In the genomic region with DNA sequence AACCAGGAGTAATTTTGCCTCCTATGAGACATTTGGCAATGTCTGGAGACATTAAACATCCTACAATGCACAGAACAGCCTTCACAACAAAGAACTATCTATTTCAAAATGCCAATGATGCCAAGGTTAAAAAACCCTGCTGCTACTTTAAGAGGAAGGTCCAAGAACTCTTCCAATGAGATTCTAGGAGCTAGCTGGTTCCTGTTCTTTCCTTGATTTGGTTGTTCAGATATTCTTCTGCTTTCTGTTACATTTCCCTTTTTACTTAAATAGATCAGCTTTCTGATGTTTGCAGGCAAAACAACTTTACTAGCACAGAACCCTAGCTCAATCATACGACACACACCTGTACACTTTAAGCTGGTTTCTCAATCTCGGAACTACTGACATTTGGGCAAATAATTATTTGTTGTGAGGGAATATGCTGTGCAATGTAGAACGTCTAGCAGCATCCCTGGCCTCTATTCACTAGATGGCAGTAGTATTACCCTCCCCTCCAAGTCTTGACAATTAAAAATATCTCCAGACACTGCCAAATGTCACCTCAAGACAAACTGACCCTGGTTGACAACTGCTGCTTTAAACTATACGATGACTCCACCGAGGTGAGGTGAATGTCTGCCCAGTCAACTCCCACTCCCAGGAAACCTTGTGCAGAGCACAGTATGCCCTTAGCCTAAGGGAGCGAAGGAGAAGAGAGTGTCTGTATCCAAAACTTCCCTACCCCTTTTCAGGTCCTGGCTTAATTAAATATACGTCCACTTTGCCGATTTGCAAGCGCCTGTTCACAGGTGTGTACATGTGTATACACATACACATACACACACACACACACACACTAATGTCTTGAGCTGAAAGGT, we compare ENCODE assay signal across 8 cellular contexts. TPM values are rescaled to one million over a fixed set of nuclear protein-coding genes. Genes with fewer than 3 reads are reported as not detected.
DNase-seq lines count a peak whose midpoint lies in the region; ATAC-seq, FAIRE-seq and TF ChIP-seq lines count a peak whose summit lies in the region.

No MANE protein-coding gene starts in this region.

- WGBS in K562 (ENCODE audit: insufficient coverage, low coverage, missing lambda C conversion rate), result 14% methylated on average over 8 of the region's 9 CpGs

- TF ChIP-seq CTCF in K562 (IDR thresholded peaks at IDR 0.05 in 2 of 3, conservative IDR thresholded peaks at IDR 0.05 in 1 of 3; ENCODE audit: insufficient read depth in 2 of 3, low read depth in 1 of 3, low read length in 3 of 3), result peak; percentile 28 to 54 (median 38); a peak in 5 of 6 replicates
- TF ChIP-seq CTCF in neural progenitor cell (IDR thresholded peaks at IDR 0.05), result peak; percentile 39

- H2AFZ ChIP-seq in K562 (ENCODE audit: low read depth, low read length) (no peak overlapping the region), neural progenitor cell (replicated peaks) (no peak overlapping the region)

- H3K4me1 Mint-ChIP-seq in activated naive CD4-positive, alpha-beta T cell treated with anti-CD3 and anti-CD28 coated beads, Interleukin-2, amount 50 U/mL, for 24 hours, result peaks cover 61% of the 10 kb centered on the region
- H3K4me1 Mint-ChIP-seq in neural progenitor cell, result peaks cover 31% of the 10 kb centered on the region

- no peaks in the 10 kb centered on the region for H3F3A ChIP-seq in neural progenitor cell (ENCODE audit: low read depth)

- BruUV-seq in K562 (replicated peaks; lab: Mats Ljungman, UMichigan), result no TSS peak

- H3K27me3 ChIP-seq in K562 (ENCODE audit: control insufficient read depth in 2 of 2, insufficient read depth in 2 of 2, low read length in 2 of 2) (no peaks in the 10 kb centered on the region), neural progenitor cell (no peaks in the 10 kb centered on the region)

- no peak for TF ChIP-seq EP300 in K562 (IDR thresholded peaks at IDR 0.05; ENCODE audit: low read length)

- H3K4me1 ChIP-seq in K562 (replicated peaks in 1 of 2; ENCODE audit: control insufficient read depth in 2 of 2, insufficient read depth in 2 of 2, low read length in 2 of 2) (peaks cover 12 to 14% of the 10 kb centered on the region in 2 experiments; a peak in 4 of 5 replicates), neural progenitor cell (no peaks in the 10 kb centered on the region)

- no peak for TF ChIP-seq POLR2A in K562 (conservative IDR thresholded peaks at IDR 0.05)

- ATAC-seq in K562 (peak; percentile 31), HG03571 (IDR thresholded peaks at IDR 0.05; ENCODE audit: unreplicated experiment) (no peak)

- peaks cover 8% of the 10 kb centered on the region; the same call in 1 of the 2 replicates for H4K20me1 ChIP-seq in K562 (replicated peaks; ENCODE audit: control insufficient read depth, insufficient read depth, low read length)
- H4K20me1 ChIP-seq in neural progenitor cell (ENCODE audit: low read depth), result peaks cover 16% of the 10 kb centered on the region

- no peaks in the 10 kb centered on the region for H3K36me3 ChIP-seq in K562 (ENCODE audit: control insufficient read depth, insufficient read depth, low read length)
- H3K36me3 ChIP-seq in neural progenitor cell, result no peaks in the 10 kb centered on the region

- no peak overlapping the region for H3K9ac ChIP-seq in K562 (ENCODE audit: insufficient read depth in 1 of 2, low read depth in 2 of 2, low read length in 2 of 2)
- no peak overlapping the region for H3K9ac ChIP-seq in neural progenitor cell

- POLR2A ChIA-PET in K562 (lab: Yijun Ruan, JAX), result interaction anchor here (0.7 to 1.6 kb wide), 2 partner anchors 11 to 26 kb away, joined by 3 to 4 read pairs; no protein-coding TSS in a partner anchor

- peak overlapping the region; percentile 41 for H3K4me3 Mint-ChIP-seq in activated naive CD4-positive, alpha-beta T cell treated with anti-CD3 and anti-CD28 coated beads, Interleukin-2, amount 50 U/mL, for 24 hours
- no peak overlapping the region for H3K4me3 Mint-ChIP-seq in neural progenitor cell

- peak overlapping the region; percentile 18 for H3K27ac Mint-ChIP-seq in activated naive CD4-positive, alpha-beta T cell treated with anti-CD3 and anti-CD28 coated beads, Interleukin-2, amount 50 U/mL, for 24 hours
- no peak overlapping the region for H3K27ac Mint-ChIP-seq in neural progenitor cell

- CTCF ChIA-PET in K562 (lab: Yijun Ruan, JAX; ENCODE audit: low intra/inter-chr PET ratio), result no interaction called here

- no peaks in the 10 kb centered on the region for H3K9me1 ChIP-seq in K562 (ENCODE audit: control insufficient read depth, insufficient read depth, low read length)

- TF ChIP-seq RAD21 in K562 (CRISPR knock-in tag; conservative IDR thresholded peaks at IDR 0.05 in 1 of 2, IDR thresholded peaks at IDR 0.05 in 1 of 2), result peak in 1 of 2 experiments; percentile 38; a peak in 1 of 4 replicates

- no peak for DNase-seq in activated naive CD4-positive, alpha-beta T cell (lab: John Stamatoyannopoulos, UW)
- DNase-seq in Kasumi-1 (lab: John Stamatoyannopoulos, UW) (peak; percentile 88 to 93), K562 (ENCODE audit: extremely low read depth in 1 of 4, low spot score in 3 of 4) (peak in 2 of 4 experiments; percentile 15 to 41), neural progenitor cell (ENCODE audit: low spot score) (no peak), dedifferentiated amniotic fluid mesenchymal stem cell (ENCODE audit: extremely low spot score) (no peak), activated gamma-delta T cell treated with Interleukin-2 at 50 U/mL for 16 hours (no peak)

- intact Hi-C loops in K562 (cut with micrococcal nuclease), result no loop called here

- H3K9me3 Mint-ChIP-seq in activated naive CD4-positive, alpha-beta T cell treated with anti-CD3 and anti-CD28 coated beads, Interleukin-2, amount 50 U/mL, for 24 hours, result no peaks in the 10 kb centered on the region
- H3K9me3 Mint-ChIP-seq in neural progenitor cell, result peaks cover 4% of the 10 kb centered on the region

- H3K9me3 ChIP-seq in K562 (replicated peaks; ENCODE audit: control insufficient read depth, insufficient read depth, low read depth, low read length), result no peaks in the 10 kb centered on the region
- H3K9me3 ChIP-seq in neural progenitor cell (ENCODE audit: low read depth), result no peaks in the 10 kb centered on the region

- in situ Hi-C loops in K562 (cut with MboI), result no loop called here

- peaks cover 5% of the 10 kb centered on the region for H3K36me3 Mint-ChIP-seq in activated naive CD4-positive, alpha-beta T cell treated with anti-CD3 and anti-CD28 coated beads, Interleukin-2, amount 50 U/mL, for 24 hours
- peaks cover 12% of the 10 kb centered on the region for H3K36me3 Mint-ChIP-seq in neural progenitor cell

- peak; percentile 37 for FAIRE-seq in K562 (lab: Jason Lieb, UNC)

- H3K27ac ChIP-seq in K562 (ENCODE audit: extremely low read depth, low read depth, low read length), result no peak overlapping the region
- H3K27ac ChIP-seq in neural progenitor cell, result no peak overlapping the region

- peak overlapping the region; percentile 19; the same call in 1 of the 2 replicates for H3K4me2 ChIP-seq in K562 (ENCODE audit: insufficient read depth, low read length)
- no peak overlapping the region for H3K4me2 ChIP-seq in neural progenitor cell

- no peak overlapping the region for H3K4me3 ChIP-seq in K562
- no peak overlapping the region for H3K4me3 ChIP-seq in neural progenitor cell

- H3K79me2 ChIP-seq in K562 (ENCODE audit: control insufficient read depth, insufficient read depth, low read length), result peaks cover 62% of the 10 kb centered on the region
- peaks cover 82% of the 10 kb centered on the region for H3K79me2 ChIP-seq in neural progenitor cell (ENCODE audit: low read depth)

- no peaks in the 10 kb centered on the region for H3K27me3 Mint-ChIP-seq in activated naive CD4-positive, alpha-beta T cell treated with anti-CD3 and anti-CD28 coated beads, Interleukin-2, amount 50 U/mL, for 24 hours
- peaks cover 3% of the 10 kb centered on the region for H3K27me3 Mint-ChIP-seq in neural progenitor cell (ENCODE audit: insufficient read depth, low read depth)

TF ChIP-seq in K562, 482 proteins besides CTCF, POLR2A, EP300 and RAD21:
- no peak for TF ChIP-seq PML (IDR thresholded peaks at IDR 0.05; ENCODE audit: low read length)
TF ChIP-seq in K562: peak in this region for 0.

RNA-seq across cellular contexts. Expression of a gene that starts 4.4 kb away (rescaled TPM):
- 13.0 and 38.9 TPM in 2 replicates for total RNA-seq in K562 (2011; cell fraction: chromatin; rRNA removed; ENCODE audit: low replicate concordance)
- total RNA-seq in K562 (2011; cell fraction: nucleolus; rRNA removed), result 6.5 and 7.5 TPM in 2 replicates
- 14.2 and 20.6 TPM in 2 replicates for total RNA-seq in K562 (2011; cell fraction: nucleoplasm; rRNA removed)
- 14.8 and 15.5 TPM in 2 replicates for total RNA-seq in K562 (2014; rRNA removed)
- 25.5 and 25.6 TPM in 2 replicates for total RNA-seq in K562 (2014; rRNA removed; fragmentation: Illumina TruSeq; extraction: Trizol)
- 24.7 and 27.4 TPM in 2 replicates for total RNA-seq in K562 (2015; rRNA removed; fragmentation: Illumina TruSeq; extraction: Trizol)
- 17.9 and 19.7 TPM in 2 replicates for total RNA-seq in K562 (2021)
- polyA plus RNA-seq in K562 (2011; rRNA removed), result 15.0 and 20.1 TPM in 2 replicates
- polyA plus RNA-seq in K562 (2011; cell fraction: cytosol; rRNA removed), result 5.0 and 7.5 TPM in 2 replicates
- polyA plus RNA-seq in K562 (2011; cell fraction: nucleus; rRNA removed), result 4.5 and 5.7 TPM in 2 replicates
- polyA plus RNA-seq in K562 (2012), result 7.4 and 10.4 TPM in 2 replicates
- 15.6 and 20.5 TPM in 2 replicates for polyA plus RNA-seq in K562 (2014; fragmentation: Illumina TruSeq; extraction: Trizol)
- polyA plus RNA-seq in K562 (2014; fragmentation: Nextera tagmentation; extraction: Ambion mirVana), result 1 to 10 TPM; 3.9 to 5.0 TPM
- polyA plus RNA-seq in K562 (2014; rRNA removed), result 10.8 TPM in 2 replicates
- polyA minus RNA-seq in K562 (2011; rRNA and poly(A)+ RNA removed), result 79.4 and 83.2 TPM in 2 replicates
- 14.6 and 18.5 TPM in 2 replicates for polyA minus RNA-seq in K562 (2011; cell fraction: cytosol; rRNA and poly(A)+ RNA removed)
- polyA minus RNA-seq in K562 (2011; cell fraction: nucleus; rRNA and poly(A)+ RNA removed), result 8.2 and 15.9 TPM in 2 replicates
- 12.6 and 16.7 TPM in 2 replicates for total RNA-seq in neural progenitor cell (ENCODE audit: low replicate concordance)

Comparison
In these comparisons a context has a peak if more than half of its experiments do, and no peak if none do; other contexts are left out.
1. DNase-seq: peak in Kasumi-1 (2 of 2); none in activated naive CD4-positive, alpha-beta T cell (0 of 4), neural progenitor cell (single experiment), dedifferentiated amniotic fluid mesenchymal stem cell (single experiment) and activated gamma-delta T cell treated with Interleukin-2 at 50 U/mL for 16 hours (single experiment).